ENCODE assay signal across 27 cellular contexts in genomic region chr11:8281266-8281665, GRCh38. TPM values are rescaled to one million over a fixed set of nuclear protein-coding genes. Genes with fewer than 3 reads are reported as not detected.
"Had no signal": no experiment of that assay in that cellular context is flagged by ENCODE, and none has a peak within 500 bp of the region (broad histone marks: within the 10 kb centered on the region; RNA-seq: fewer than 3 reads in every experiment).

No MANE protein-coding gene starts in this region.

- DNase-seq: activated CD4-positive, alpha-beta T cell treated with anti-CD3 and anti-CD28 coated beads for 36 hours; activated CD4-positive, alpha-beta T cell treated with anti-CD3 and anti-CD28 coated beads, Interleukin-2, amount 50 U/mL, for 1 hour; activated CD8-positive, alpha-beta memory T cell treated with anti-CD3 and anti-CD28 coated beads, Interleukin-2, amount 10 ng/mL, durations not matched to agents 7 days and 5 days; activated CD8-positive, alpha-beta T cell treated with anti-CD3 and anti-CD28 coated beads, Interleukin-2, amount 10 ng/mL, durations not matched to agents 7 days and 5 days; activated naive CD4-positive, alpha-beta T cell treated with anti-CD3 and anti-CD28 coated beads for 36 hours; activated naive CD8-positive, alpha-beta T cell treated with anti-CD3 and anti-CD28 coated beads for 36 hours; activated T-cell treated with anti-CD3 and anti-CD28 coated beads, Interleukin-2, amount 50 U/mL, for 4 hours; brain microvascular endothelial cell; IMR-90; Kasumi-1; KBM-7; NCI-H1048; NCI-H1417; NCI-H1930; NCI-H2107; NCI-H2171 treated with DMSO at 0.1 percent for 48 hours; NCI-H226; NCI-H526; NK-92 treated with Interleukin-12 subunit alpha and Interleukin-12 subunit beta, amount 100 ng/mL, for 24 hours; OCI-M1; Right ventricle myocardium superior; SJCRH30; SK-N-SH; T-helper 1 cell had no signal

- ATAC-seq: activated CD4-positive, alpha-beta T cell treated with anti-CD3 and anti-CD28 coated beads for 36 hours; activated CD8-positive, alpha-beta memory T cell treated with anti-CD3 and anti-CD28 coated beads, Interleukin-2, amount 10 ng/mL, durations not matched to agents 7 days and 5 days; activated CD8-positive, alpha-beta T cell treated with anti-CD3 and anti-CD28 coated beads, Interleukin-2, amount 10 ng/mL, durations not matched to agents 7 days and 5 days; activated T-cell treated with anti-CD3 and anti-CD28 coated beads, Interleukin-2, amount 50 U/mL, for 4 hours; Panc1 had no signal

- H3K4me3 ChIP-seq: cardiac muscle cell, SJCRH30 had no signal

RNA-seq across cellular contexts. Expression of gene LMO1, which starts 17.6 kb away (rescaled TPM):
- total RNA-seq: activated CD4-positive, alpha-beta T cell treated with anti-CD3 and anti-CD28 coated beads for 36 hours; activated CD8-positive, alpha-beta memory T cell treated with anti-CD3 and anti-CD28 coated beads, Interleukin-2, amount 10 ng/mL, durations not matched to agents 7 days and 5 days; activated CD8-positive, alpha-beta T cell treated with anti-CD3 and anti-CD28 coated beads, Interleukin-2, amount 10 ng/mL, durations not matched to agents 7 days and 5 days; activated naive CD4-positive, alpha-beta T cell treated with anti-CD3 and anti-CD28 coated beads for 36 hours; activated naive CD8-positive, alpha-beta T cell treated with anti-CD3 and anti-CD28 coated beads for 36 hours; activated T-cell treated with anti-CD3 and anti-CD28 coated beads, Interleukin-2, amount 50 U/mL, for 4 hours; IMR-90; T-helper 2 cell treated with Interferon-gamma antibody and Interleukin-4, amounts not matched to agents 100 ng/mL and 5 ng/mL, for 36 hours had no signal
